14 cellular contexts compared by ENCODE assay signal in the genomic region with DNA sequence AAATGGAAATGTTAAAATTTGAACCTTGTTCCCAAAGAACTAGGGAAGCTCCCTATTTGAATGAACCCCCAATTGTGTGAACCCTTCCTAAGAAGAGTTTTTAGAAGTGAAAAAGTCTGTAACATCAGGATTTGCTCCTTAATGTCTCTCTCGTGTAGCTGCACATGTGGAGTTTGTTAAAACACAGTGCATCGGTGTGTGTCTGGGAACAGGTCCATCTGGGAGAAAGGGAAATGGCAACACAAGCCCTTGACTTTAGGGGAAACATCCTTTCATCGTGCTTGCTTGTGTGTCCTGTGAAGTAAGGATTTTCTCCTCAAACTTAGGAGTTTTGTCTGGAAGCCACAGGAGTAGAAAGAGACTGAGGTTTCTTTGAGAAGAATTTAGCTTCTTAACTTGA.
DNase-seq lines count a peak whose midpoint lies in the region; ATAC-seq and TF ChIP-seq lines count a peak whose summit lies in the region.
"Had no signal": no experiment of that assay in that cellular context is flagged by ENCODE, and none has a peak within 500 bp of the region (broad histone marks: within the 10 kb centered on the region; RNA-seq: fewer than 3 reads in every experiment).

No MANE protein-coding gene starts in this region.

- no peaks in the 10 kb centered on the region for H3K36me3 Mint-ChIP-seq in T-helper 17 cell (ENCODE audit: low read depth)

- DNase-seq in HFF-Myc (ENCODE audit: extremely low read depth, low read depth) (peak; percentile 64), T-helper 17 cell (no peak), fibroblast of pulmonary artery (ENCODE audit: low read depth) (peak; percentile 10), neuronal stem cell (ENCODE audit: low spot score) (no peak), T-helper 2 cell (no peak)
- DNase-seq in activated naive CD4-positive, alpha-beta T cell (lab: John Stamatoyannopoulos, UW): no peak
- DNase-seq: C1 segment of cervical spinal cord, HCEC 1CT, NCI-H1048, NCI-H146, NCI-H2107, NCI-H345, NCI-H69 had no signal

- H3K27ac Mint-ChIP-seq in T-helper 17 cell: peak overlapping the region; percentile 32

- no peak overlapping the region for H3K4ac ChIP-seq in neuronal stem cell (ENCODE audit: low read length)

- no peaks in the 10 kb centered on the region for H3K27me3 Mint-ChIP-seq in T-helper 17 cell

- no peak overlapping the region for H3K27ac ChIP-seq in neuronal stem cell (replicated peaks; ENCODE audit: low read length)

- no peak overlapping the region for H2AK5ac ChIP-seq in neuronal stem cell (ENCODE audit: low read depth, low read length)

- no peak overlapping the region for H3K23ac ChIP-seq in neuronal stem cell (ENCODE audit: low read depth, low read length, poor library complexity)

- H3K14ac ChIP-seq in neuronal stem cell (ENCODE audit: low read length): no peak overlapping the region

- H3K4me3 ChIP-seq in HFF-Myc (replicated peaks; ENCODE audit: low read depth, low read length) (no peak overlapping the region), fibroblast of pulmonary artery (replicated peaks; ENCODE audit: low read depth, low read length) (no peak overlapping the region), neuronal stem cell (ENCODE audit: low read length in 2 of 2) (no peak overlapping the region)

- no peak overlapping the region for H3K4me2 ChIP-seq in neuronal stem cell (ENCODE audit: insufficient read depth, low read length, poor library complexity, severe bottlenecking)

- no peak overlapping the region for H2AFZ ChIP-seq in neuronal stem cell (ENCODE audit: low read length)

- no peaks in the 10 kb centered on the region for H3K36me3 ChIP-seq in neuronal stem cell (replicated peaks in 1 of 2; ENCODE audit: control insufficient read depth in 2 of 2, insufficient read depth in 2 of 2, low read length in 2 of 2)

- no peak overlapping the region for H4K8ac ChIP-seq in neuronal stem cell (ENCODE audit: low read depth, low read length)

- no peaks in the 10 kb centered on the region for H3K79me1 ChIP-seq in neuronal stem cell (ENCODE audit: low read depth, low read length)

- H3K18ac ChIP-seq in neuronal stem cell (ENCODE audit: low read length): no peak overlapping the region

- ATAC-seq in T-helper 17 cell (no peak), HG02840 (IDR thresholded peaks at IDR 0.05; ENCODE audit: low FRiP score, unreplicated experiment) (no peak)

- peaks cover 26% of the 10 kb centered on the region for H3K4me1 Mint-ChIP-seq in T-helper 17 cell

- H3K9ac ChIP-seq in neuronal stem cell (ENCODE audit: low read depth, low read length, poor library complexity): no peak overlapping the region

- H2BK15ac ChIP-seq in neuronal stem cell (ENCODE audit: low read length): no peak overlapping the region

- no CpG with 5 or more reads among the region's 3 CpGs for WGBS in neuronal stem cell (ENCODE audit: extremely low coverage in 2 of 2, insufficient read length in 2 of 2, insufficient replicate concordance in 1 of 2), 2 donors

- H2BK5ac ChIP-seq in neuronal stem cell (ENCODE audit: low read length): no peak overlapping the region

- peaks cover 6 to 8% of the 10 kb centered on the region in 2 donors for H3K4me1 ChIP-seq in neuronal stem cell (ENCODE audit: control insufficient read depth in 2 of 2, insufficient read depth in 1 of 2, low read depth in 1 of 2, low read length in 2 of 2)

- H2BK12ac ChIP-seq in neuronal stem cell (ENCODE audit: low read length): peak overlapping the region; percentile 36

- no peaks in the 10 kb centered on the region for H3K9me3 ChIP-seq in T-helper 17 cell (ENCODE audit: control insufficient read depth, low read length, poor library complexity, severe bottlenecking)
- no peaks in the 10 kb centered on the region for H3K9me3 ChIP-seq in neuronal stem cell (replicated peaks in 1 of 2; ENCODE audit: control insufficient read depth in 2 of 2, insufficient read depth in 1 of 2, low read depth in 1 of 2, low read length in 2 of 2)

- H2BK120ac ChIP-seq in neuronal stem cell (ENCODE audit: low read depth, low read length): no peak overlapping the region

- H3K27me3 ChIP-seq in neuronal stem cell (ENCODE audit: control insufficient read depth in 3 of 3, insufficient read depth in 3 of 3, low read depth in 1 of 3, low read length in 3 of 3): no peaks in the 10 kb centered on the region

- H4K91ac ChIP-seq in neuronal stem cell (ENCODE audit: low read depth, low read length, poor library complexity): no peak overlapping the region

- no peak overlapping the region for H3K4me3 Mint-ChIP-seq in T-helper 17 cell

- TF ChIP-seq CTCF in HFF-Myc (IDR thresholded peaks at IDR 0.05; ENCODE audit: low read depth, low read length, missing control alignments): no peak
- no peak for TF ChIP-seq CTCF in fibroblast of pulmonary artery (IDR thresholded peaks at IDR 0.05; ENCODE audit: low read length, missing control alignments)

Comparison
In these comparisons a context has a peak if more than half of its experiments do, and no peak if none do; other contexts are left out.
1. DNase-seq: peak in HFF-Myc (single experiment) and fibroblast of pulmonary artery (single experiment); none in T-helper 17 cell (0 of 3), neuronal stem cell (single experiment), T-helper 2 cell (0 of 5) and activated naive CD4-positive, alpha-beta T cell (0 of 4).